ENCODE assay signal across 1 cellular context in the genomic region with DNA sequence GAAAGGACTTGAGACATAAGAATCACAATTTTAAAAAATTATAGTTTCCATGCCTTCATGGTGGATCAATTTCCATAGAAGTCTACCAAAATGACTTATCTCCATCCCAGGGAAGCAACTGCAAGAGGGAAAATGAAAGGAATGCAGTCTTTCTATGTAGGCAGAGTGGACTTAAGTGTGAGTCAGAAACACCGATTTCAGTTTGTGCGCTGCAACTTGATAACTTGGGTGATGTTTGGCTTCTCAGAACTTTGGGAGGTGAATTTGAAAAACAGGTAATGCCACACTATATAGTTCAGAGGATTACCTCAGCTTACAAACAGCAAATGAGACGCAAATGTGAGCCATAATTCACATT.
TF ChIP-seq lines count a peak whose summit lies in the region.

No MANE protein-coding gene starts in this region.

TF ChIP-seq in SK-N-SH treated with all-trans-retinoic acid at 6 μM for 48 hours, 23 proteins besides CTCF, POLR2A, EP300 and RAD21 (continued from another document):
- TF ChIP-seq ZNF565 (CRISPR knock-in tag; conservative IDR thresholded peaks at IDR 0.05; ENCODE audit: low read depth): no peak
- no peak for TF ChIP-seq BACH2 (CRISPR knock-in tag; IDR thresholded peaks at IDR 0.05; ENCODE audit: borderline replicate concordance)
- no peak for TF ChIP-seq ZFP3 (CRISPR knock-in tag; IDR thresholded peaks at IDR 0.05)
- no peak for TF ChIP-seq ESRRG (CRISPR knock-in tag; IDR thresholded peaks at IDR 0.05)
- TF ChIP-seq ISL1 (CRISPR knock-in tag; IDR thresholded peaks at IDR 0.05): no peak
- TF ChIP-seq CSRNP3 (CRISPR knock-in tag; IDR thresholded peaks at IDR 0.05): no peak
- TF ChIP-seq ZC3H10 (CRISPR knock-in tag; IDR thresholded peaks at IDR 0.05): no peak
- TF ChIP-seq, protein P1, sequence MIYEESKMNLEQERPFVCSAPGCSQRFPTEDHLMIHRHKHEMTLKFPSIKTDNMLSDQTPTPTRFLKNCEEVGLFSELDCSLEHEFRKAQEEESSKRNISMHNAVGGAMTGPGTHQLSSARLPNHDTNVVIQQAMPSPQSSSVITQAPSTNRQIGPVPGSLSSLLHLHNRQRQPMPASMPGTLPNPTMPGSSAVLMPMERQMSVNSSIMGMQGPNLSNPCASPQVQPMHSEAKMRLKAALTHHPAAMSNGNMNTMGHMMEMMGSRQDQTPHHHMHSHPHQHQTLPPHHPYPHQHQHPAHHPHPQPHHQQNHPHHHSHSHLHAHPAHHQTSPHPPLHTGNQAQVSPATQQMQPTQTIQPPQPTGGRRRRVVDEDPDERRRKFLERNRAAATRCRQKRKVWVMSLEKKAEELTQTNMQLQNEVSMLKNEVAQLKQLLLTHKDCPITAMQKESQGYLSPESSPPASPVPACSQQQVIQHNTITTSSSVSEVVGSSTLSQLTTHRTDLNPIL (CRISPR knock-in tag; IDR thresholded peaks at IDR 0.05; ENCODE audit: low read depth): no peak
- TF ChIP-seq ZNF8 (CRISPR knock-in tag; IDR thresholded peaks at IDR 0.05): no peak
- TF ChIP-seq PPARA (CRISPR knock-in tag; IDR thresholded peaks at IDR 0.05; ENCODE audit: borderline replicate concordance): no peak
- TF ChIP-seq GLIS3 (CRISPR knock-in tag; IDR thresholded peaks at IDR 0.05): no peak
- no peak for TF ChIP-seq ARNTL (CRISPR knock-in tag; IDR thresholded peaks at IDR 0.05; ENCODE audit: borderline replicate concordance, low read depth)
- no peak for TF ChIP-seq RARB (CRISPR knock-in tag; IDR thresholded peaks at IDR 0.05)
